ENCODE assay signal across 13 cellular contexts in the genomic region with DNA sequence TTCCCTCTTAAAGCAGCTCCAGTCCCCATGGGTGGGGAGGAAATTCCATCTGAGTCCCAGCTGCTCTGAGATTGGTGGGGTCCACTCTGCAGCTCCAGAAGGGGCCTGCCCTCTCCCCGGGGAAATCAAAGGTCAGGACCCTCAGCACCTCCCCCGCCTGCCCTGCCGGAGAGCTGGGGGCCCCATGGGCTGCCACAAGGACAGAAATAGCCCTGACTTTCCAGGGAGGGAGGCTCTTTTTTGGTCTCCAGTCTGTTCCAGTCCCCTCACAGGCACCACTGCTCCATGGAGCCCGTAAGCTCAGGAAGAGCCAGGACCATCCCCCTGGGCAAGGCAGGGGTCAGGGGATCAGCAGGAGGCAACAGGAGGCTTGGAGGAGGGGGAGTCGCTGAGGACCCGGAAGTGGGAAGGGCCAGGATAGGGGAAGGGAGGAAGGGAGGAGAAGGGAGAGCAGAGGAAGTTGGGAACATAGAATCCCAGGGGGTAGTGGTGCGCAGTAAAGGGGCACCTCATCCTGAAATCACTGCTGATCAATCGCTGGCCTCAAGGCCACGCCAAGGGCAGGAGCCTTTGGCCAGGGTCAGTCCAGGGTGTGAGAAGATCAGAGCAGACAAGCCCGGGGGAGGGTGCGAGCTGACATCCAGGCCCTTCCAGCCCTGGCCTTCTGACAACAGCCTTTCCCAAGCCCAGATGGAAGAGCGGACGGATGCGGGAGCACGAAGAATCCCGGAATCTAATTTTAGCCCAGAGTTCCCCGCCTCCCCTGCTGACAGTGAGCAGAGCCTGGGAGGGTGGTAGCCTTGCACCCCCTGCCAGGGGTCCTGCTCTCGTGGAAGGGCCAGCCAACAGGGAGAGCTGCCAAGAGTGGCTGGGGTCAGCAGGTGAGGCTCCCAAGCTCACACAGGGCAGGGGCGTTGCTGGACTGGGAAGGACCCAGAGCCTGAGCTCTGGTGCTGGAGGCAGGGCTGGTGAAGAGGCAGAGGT. TPM values are rescaled to one million over a fixed set of nuclear protein-coding genes. Genes with fewer than 3 reads are reported as not detected.
A peak's percentile ranks its signal among the peaks of the same experiment; 100 is the strongest.
DNase-seq lines count a peak whose midpoint lies in the region; TF ChIP-seq lines count a peak whose summit lies in the region.
"Had no signal": no experiment of that assay in that cellular context is flagged by ENCODE, and none has a peak within 500 bp of the region (broad histone marks: within the 10 kb centered on the region; RNA-seq: fewer than 3 reads in every experiment).

No MANE protein-coding gene starts in this region.

- no peak overlapping the region for H3K4me3 Mint-ChIP-seq in osteocyte (ENCODE audit: unreplicated experiment)
- H3K4me3 Mint-ChIP-seq: CD8-positive, alpha-beta memory T cell had no signal

- intact Hi-C loops in left ventricle myocardium inferior (cut with micrococcal nuclease) = no loop called here

- H3K4me1 Mint-ChIP-seq in osteocyte (ENCODE audit: unreplicated experiment) = peaks cover 12% of the 10 kb centered on the region
- H3K4me1 Mint-ChIP-seq: CD8-positive, alpha-beta memory T cell had no signal

- H3K36me3 ChIP-seq in ES-I3 (ENCODE audit: insufficient read depth, low read length) = no peaks in the 10 kb centered on the region
- no peaks in the 10 kb centered on the region for H3K36me3 ChIP-seq in WERI-Rb-1
- H3K36me3 ChIP-seq in left ventricle myocardium inferior = no peaks in the 10 kb centered on the region
- H3K36me3 ChIP-seq: neutrophil, thyroid gland had no signal

- peak overlapping the region; percentile 50 for H3K27ac Mint-ChIP-seq in osteocyte (ENCODE audit: unreplicated experiment)
- H3K27ac Mint-ChIP-seq: CD8-positive, alpha-beta memory T cell had no signal

- H3K27me3 ChIP-seq in WERI-Rb-1 (ENCODE audit: insufficient read depth, low read depth, severe bottlenecking) (no peaks in the 10 kb centered on the region), left ventricle myocardium inferior (ENCODE audit: low read depth) (no peaks in the 10 kb centered on the region)
- H3K27me3 ChIP-seq: thyroid gland had no signal

- H3K9me3 ChIP-seq in ES-I3 (ENCODE audit: control insufficient read depth, insufficient read depth, low read length) = peaks cover 8% of the 10 kb centered on the region; the same call in 1 of the 2 replicates
- peaks cover 13% of the 10 kb centered on the region for H3K9me3 ChIP-seq in WERI-Rb-1 (ENCODE audit: severe bottlenecking)
- peaks cover 15% of the 10 kb centered on the region for H3K9me3 ChIP-seq in left ventricle myocardium inferior (replicated peaks)
- H3K9me3 ChIP-seq: thyroid gland had no signal

- no peak for TF ChIP-seq CTCF in WERI-Rb-1 (IDR thresholded peaks at IDR 0.05; ENCODE audit: low read depth, low read length)
- TF ChIP-seq CTCF in left ventricle myocardium inferior (IDR thresholded peaks at IDR 0.05; ENCODE audit: borderline replicate concordance) = no peak
- no peak for TF ChIP-seq CTCF in osteocyte (IDR thresholded peaks at IDR 0.05)

- H3K4me3 ChIP-seq in WERI-Rb-1 (ENCODE audit: low read depth, low read length) = no peak overlapping the region
- peak overlapping the region; percentile 53 for H3K4me3 ChIP-seq in left ventricle myocardium inferior
- H3K4me3 ChIP-seq: thyroid gland had no signal

- peak overlapping the region; percentile 40 for H3K27ac ChIP-seq in WERI-Rb-1
- H3K27ac ChIP-seq in left ventricle myocardium inferior (replicated peaks) = peak overlapping the region; percentile 90
- H3K27ac ChIP-seq: neutrophil had no signal

- H3K27me3 Mint-ChIP-seq in osteocyte (ENCODE audit: unreplicated experiment) = no peaks in the 10 kb centered on the region

- no peaks in the 10 kb centered on the region for H3K36me3 Mint-ChIP-seq in osteocyte (ENCODE audit: unreplicated experiment)

- peaks cover 21% of the 10 kb centered on the region; the same call in 1 of the 2 replicates for H3K4me1 ChIP-seq in ES-I3 (ENCODE audit: insufficient read depth, low read length)
- H3K4me1 ChIP-seq in left ventricle myocardium inferior = peaks cover 50% of the 10 kb centered on the region

- H3K9ac ChIP-seq in ES-I3 (ENCODE audit: low read depth, low read length) = peak overlapping the region; percentile 20; the same call in 1 of the 2 replicates

- H3K9me3 Mint-ChIP-seq in osteocyte (ENCODE audit: unreplicated experiment) = peaks cover 9% of the 10 kb centered on the region

- peak; percentile 57 for DNase-seq in WERI-Rb-1
- peak; percentile 64 for DNase-seq in left ventricle myocardium inferior
- no peak for DNase-seq in osteocyte (ENCODE audit: extremely low spot score, unreplicated experiment)
- DNase-seq in NCI-H1105 (lab: John Stamatoyannopoulos, UW) = no peak
- no peak for DNase-seq in stimulated activated naive CD4-positive, alpha-beta T cell treated with Interleukin-2 at 50 U/mL for 16 hours (lab: John Stamatoyannopoulos, UW)
- DNase-seq in NCI-H446 (lab: John Stamatoyannopoulos, UW) = no peak
- no peak for DNase-seq in stimulated activated CD4-positive, alpha-beta T cell treated with anti-CD3 and anti-CD28 coated beads, Interleukin-4, amount 100 ng/mL, for 4 hours
- DNase-seq: CD8-positive, alpha-beta memory T cell; NCI-H1105 treated with DMSO at 0.1 percent for 48 hours; SW 1271; thyroid gland had no signal

RNA-seq across cellular contexts. Expression of gene ADRA2B, which starts 7.5 kb away (rescaled TPM):
- total RNA-seq in left ventricle myocardium inferior = 2.9 TPM
- total RNA-seq in osteocyte = not detected in 2 replicates

RNA-seq across cellular contexts. Expression of gene ASTL, which starts 29.4 kb away (rescaled TPM):
- total RNA-seq in left ventricle myocardium inferior (not detected), osteocyte (not detected in 2 replicates)
- total RNA-seq: thyroid gland had no signal

RNA-seq across cellular contexts. Expression of gene DUSP2, which starts 36.4 kb away (rescaled TPM):
- total RNA-seq in left ventricle myocardium inferior (0.82 TPM), osteocyte (0.68 and 0.78 TPM in 2 replicates)

Comparison
In these comparisons a context has a peak if more than half of its experiments do, and no peak if none do; other contexts are left out.
1. DNase-seq: peak in WERI-Rb-1 (single experiment) and left ventricle myocardium inferior (single experiment); none in osteocyte (single experiment), NCI-H1105 (single experiment), stimulated activated naive CD4-positive, alpha-beta T cell treated with Interleukin-2 at 50 U/mL for 16 hours (single experiment), NCI-H446 (0 of 2) and stimulated activated CD4-positive, alpha-beta T cell treated with anti-CD3 and anti-CD28 coated beads, Interleukin-4, amount 100 ng/mL, for 4 hours (0 of 2).